Comparison of ENCODE assay signal across 8 cellular contexts in the genomic region with DNA sequence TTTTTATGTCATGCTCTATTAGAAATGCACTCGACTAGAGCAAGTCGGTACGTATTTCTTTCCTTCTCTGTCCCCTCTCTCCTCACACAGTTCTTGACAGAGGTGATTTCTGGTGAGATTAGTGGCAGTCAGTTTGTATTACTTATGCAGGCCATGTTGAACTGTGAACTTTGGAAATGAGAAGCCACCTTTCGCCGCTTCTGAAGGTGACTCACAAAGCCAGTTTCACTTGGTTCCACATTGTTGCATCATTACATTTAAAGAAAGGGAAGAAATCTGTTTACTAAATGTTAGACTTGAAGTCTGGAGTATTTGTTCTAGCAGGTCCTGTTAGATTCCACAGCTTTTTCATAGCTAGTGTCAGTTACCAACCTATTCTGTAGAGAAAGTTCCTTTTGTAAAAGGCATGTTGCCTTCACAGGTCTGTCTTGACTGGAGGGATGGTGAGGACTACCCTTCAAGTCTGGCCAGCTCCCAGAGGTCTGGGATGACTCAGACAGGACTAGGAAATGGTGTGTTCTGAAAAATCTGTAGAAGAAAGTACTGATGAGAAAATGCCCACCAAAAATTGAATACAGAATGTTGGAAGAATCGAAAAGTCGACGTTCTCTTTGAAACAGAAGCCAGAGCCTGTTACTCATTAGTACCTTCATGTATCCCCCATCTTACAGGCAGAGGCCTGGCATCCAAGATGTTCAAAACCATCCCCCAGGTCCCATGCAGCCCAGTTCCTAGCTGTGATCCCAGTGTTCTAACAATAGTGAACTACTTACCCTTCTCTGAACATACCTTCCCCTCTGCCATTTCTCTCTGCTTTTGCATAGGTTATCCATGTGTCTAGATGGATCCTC.
DNase-seq lines count a peak whose midpoint lies in the region; ATAC-seq and TF ChIP-seq lines count a peak whose summit lies in the region.

No MANE protein-coding gene starts in this region.

- no peak overlapping the region for H3K27ac Mint-ChIP-seq in effector memory CD8-positive, alpha-beta T cell

- H3K4me3 ChIP-seq in AG10803 (ENCODE audit: low read length) (no peak overlapping the region), astrocyte of the spinal cord (ENCODE audit: low read depth, low read length) (no peak overlapping the region)

- no peaks in the 10 kb centered on the region for H3K36me3 Mint-ChIP-seq in effector memory CD8-positive, alpha-beta T cell (ENCODE audit: insufficient read depth)

- ATAC-seq in GM19035 (IDR thresholded peaks at IDR 0.05; ENCODE audit: unreplicated experiment), result peak; percentile 70
- ATAC-seq in HG03159 (IDR thresholded peaks at IDR 0.05; ENCODE audit: unreplicated experiment), result peak; percentile 74
- no peak for ATAC-seq in effector memory CD8-positive, alpha-beta T cell (replicated peaks)

- no peak overlapping the region for H3K4me3 Mint-ChIP-seq in effector memory CD8-positive, alpha-beta T cell

- no peak for TF ChIP-seq CTCF in AG10803 (conservative IDR thresholded peaks at IDR 0.05; ENCODE audit: low read length)
- no peak for TF ChIP-seq CTCF in astrocyte of the spinal cord (IDR thresholded peaks at IDR 0.05; ENCODE audit: low read depth, low read length)

- H3K4me1 Mint-ChIP-seq in effector memory CD8-positive, alpha-beta T cell (ENCODE audit: low read depth in 2 of 2), result no peaks in the 10 kb centered on the region

- H3K9me3 Mint-ChIP-seq in effector memory CD8-positive, alpha-beta T cell, result no peaks in the 10 kb centered on the region

- in situ Hi-C loops in astrocyte of the spinal cord (cut with HindIII; ENCODE audit: low sequenced_read_pairs), result no loop called here

- peak; percentile 77 for DNase-seq in AG10803 (ENCODE audit: low read depth)
- DNase-seq in astrocyte of the spinal cord (ENCODE audit: low read depth, low spot score), result peak; percentile 95
- peak; percentile 64 for DNase-seq in non-pigmented ciliary epithelial cell (ENCODE audit: low read depth)
- DNase-seq in effector memory CD8-positive, alpha-beta T cell, result no peak
- no peak for DNase-seq in RPMI8226
- no peak for DNase-seq in NCI-H146 (lab: John Stamatoyannopoulos, UW)

- H3K27me3 Mint-ChIP-seq in effector memory CD8-positive, alpha-beta T cell, result peaks cover 0 to 14% of the 10 kb centered on the region in 2 donors

Comparison
In these comparisons a context has a peak if more than half of its experiments do, and no peak if none do; other contexts are left out.
1. DNase-seq: peak in AG10803 (single experiment), astrocyte of the spinal cord (single experiment) and non-pigmented ciliary epithelial cell (single experiment); none in effector memory CD8-positive, alpha-beta T cell (0 of 3), RPMI8226 (single experiment) and NCI-H146 (single experiment).